ENCODE assay signal across 12 cellular contexts in the genomic region with DNA sequence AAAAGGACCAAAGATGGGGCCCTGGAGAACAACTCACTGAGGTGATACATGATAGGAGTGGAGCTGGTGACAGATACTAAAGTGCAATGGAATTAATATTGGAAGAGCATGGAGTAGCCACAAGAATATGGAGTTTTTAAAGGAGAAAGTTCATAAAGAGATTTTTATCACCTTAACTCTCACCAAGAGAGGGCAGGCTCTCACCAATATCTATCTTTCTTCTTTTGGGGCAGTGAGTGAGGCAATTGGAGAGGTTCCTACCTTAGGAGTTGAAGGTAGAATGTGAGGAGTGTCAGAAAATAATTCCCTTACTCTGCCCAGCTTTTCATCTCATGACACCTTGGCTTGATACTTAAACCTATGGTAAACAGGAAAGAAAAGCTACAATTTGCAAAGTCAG.
DNase-seq lines count a peak whose midpoint lies in the region; ATAC-seq, FAIRE-seq and TF ChIP-seq lines count a peak whose summit lies in the region.
"Had no signal": no experiment of that assay in that cellular context is flagged by ENCODE, and none has a peak within 500 bp of the region (broad histone marks: within the 10 kb centered on the region; RNA-seq: fewer than 3 reads in every experiment).

No MANE protein-coding gene starts in this region.

- intact Hi-C loops in esophagus muscularis mucosa (cut with DNase I), result no loop called here

- TF ChIP-seq CTCF in AG09319 (IDR thresholded peaks at IDR 0.05; ENCODE audit: low read depth, low read length) (peak; percentile 37), foreskin fibroblast (IDR thresholded peaks at IDR 0.05; ENCODE audit: low read depth, low read length) (peak; percentile 24), esophagus muscularis mucosa (IDR thresholded peaks at IDR 0.05) (peak in 1 of 3 experiments; percentile 20)

- peak; percentile 72 for FAIRE-seq in GM19239 (lab: Jason Lieb, UNC)

- no peaks in the 10 kb centered on the region for H3K36me3 ChIP-seq in esophagus muscularis mucosa
- H3K36me3 ChIP-seq: lower lobe of right lung had no signal

- H3K4me3 ChIP-seq in foreskin fibroblast (ENCODE audit: low read depth in 1 of 2, low read length in 2 of 2) (no peak overlapping the region), esophagus muscularis mucosa (no peak overlapping the region)
- H3K4me3 ChIP-seq: lower lobe of right lung, SK-N-MC, skin epidermis had no signal

- no peak for DNase-seq in AG09319 (ENCODE audit: extremely low read depth, low read depth)
- no peak for DNase-seq in GM19239 (ENCODE audit: insufficient read length, low spot score)
- DNase-seq in OCI-M1 (lab: John Stamatoyannopoulos, UW), result peak; percentile 46
- peak in 1 of 2 donors; percentile 52 for DNase-seq in foreskin fibroblast
- DNase-seq in NCI-H226, result no peak
- DNase-seq in esophagus muscularis mucosa (ENCODE audit: extremely low spot score), result no peak
- no peak for DNase-seq in stimulated activated naive CD8-positive, alpha-beta T cell treated with anti-CD3 and anti-CD28 coated beads, Interleukin-15, Interleukin-2, amounts not matched to agents 100 U/mL and 50 U/mL, for 24 hours
- no peak for DNase-seq in NCI-H1694 treated with DMSO at 0.1 percent for 48 hours (lab: John Stamatoyannopoulos, UW)
- DNase-seq: activated CD8-positive, alpha-beta memory T cell treated with anti-CD3 and anti-CD28 coated beads, Interleukin-2, amount 50 U/mL, for 4 hours; lower lobe of right lung had no signal

- TF ChIP-seq EP300 in esophagus muscularis mucosa (IDR thresholded peaks at IDR 0.05), result no peak

- no peaks in the 10 kb centered on the region for H3K4me1 ChIP-seq in esophagus muscularis mucosa
- H3K4me1 ChIP-seq: lower lobe of right lung had no signal

- H3K27me3 ChIP-seq in esophagus muscularis mucosa, result no peaks in the 10 kb centered on the region

- no peaks in the 10 kb centered on the region for H3K9me3 ChIP-seq in esophagus muscularis mucosa
- H3K9me3 ChIP-seq: lower lobe of right lung had no signal

- no peak for ATAC-seq in stimulated activated naive CD8-positive, alpha-beta T cell treated with anti-CD3 and anti-CD28 coated beads, Interleukin-15, Interleukin-2, amounts not matched to agents 100 U/mL and 50 U/mL, for 24 hours
- ATAC-seq: lower lobe of right lung had no signal

- no peak for TF ChIP-seq POLR2A in esophagus muscularis mucosa (IDR thresholded peaks at IDR 0.05; ENCODE audit: low read depth)

- H3K27ac ChIP-seq in esophagus muscularis mucosa (replicated peaks in 1 of 4), result no peak overlapping the region
- H3K27ac ChIP-seq: lower lobe of right lung, SK-N-MC, skin epidermis had no signal
